In genomic region chr20:24628985-24629384, GRCh38 we compare ENCODE assay signal across 28 cellular contexts.
DNase-seq lines count a peak whose midpoint lies in the region; ATAC-seq and TF ChIP-seq lines count a peak whose summit lies in the region.
"Had no signal": no experiment of that assay in that cellular context is flagged by ENCODE, and none has a peak within 500 bp of the region (broad histone marks: within the 10 kb centered on the region; RNA-seq: fewer than 3 reads in every experiment).

No MANE protein-coding gene starts in this region.

- WGBS in transverse colon (ENCODE audit: low coverage in 1 of 2), 2 donors = 91% methylated on average over 6 of the region's 6 CpGs; no CpG with 5 or more reads in 1 of the 2 donors

- in situ Hi-C loops in ACHN (cut with HindIII; ENCODE audit: low pct_ligation_motif_present, low pct_unique_long_range_greater_than_20kb, low sequenced_read_pairs) = no loop called here
- in situ Hi-C loops in transverse colon (cut with MboI; ENCODE audit: low pct_ligation_motif_present in 1 of 4, low pct_unique_long_range_greater_than_20kb in 1 of 4, low sequenced_read_pairs in 3 of 4) = no loop called here

- H3K4me1 Mint-ChIP-seq in neural progenitor cell = peaks cover 29% of the 10 kb centered on the region

- H3K4me3 ChIP-seq in right atrium auricular region = no peak overlapping the region
- no peak overlapping the region for H3K4me3 ChIP-seq in neural progenitor cell
- no peak overlapping the region for H3K4me3 ChIP-seq in transverse colon
- H3K4me3 ChIP-seq: colonic mucosa, esophagus muscularis mucosa, heart right ventricle, SJCRH30, tibial artery had no signal

- H3K36me3 ChIP-seq in right atrium auricular region = no peaks in the 10 kb centered on the region
- peaks cover 4% of the 10 kb centered on the region for H3K36me3 ChIP-seq in neural progenitor cell
- H3K36me3 ChIP-seq in transverse colon = no peaks in the 10 kb centered on the region
- H3K36me3 ChIP-seq: colonic mucosa, esophagus muscularis mucosa, heart right ventricle, neutrophil, SJCRH30, tibial artery had no signal

- TF ChIP-seq CTCF in right atrium auricular region (IDR thresholded peaks at IDR 0.05) (no peak), neural progenitor cell (IDR thresholded peaks at IDR 0.05) (no peak), transverse colon (IDR thresholded peaks at IDR 0.05) (no peak)

- H3K36me3 Mint-ChIP-seq in neural progenitor cell = peaks cover 5% of the 10 kb centered on the region
- H3K36me3 Mint-ChIP-seq: activated naive CD4-positive, alpha-beta T cell treated with anti-CD3 and anti-CD28 coated beads, Interleukin-2, amount 10 ng/mL, durations not matched to agents 7 days and 5 days; CD4-positive, CD25-positive, alpha-beta regulatory T cell; T-cell had no signal

- ATAC-seq in Right ventricle myocardium superior (ENCODE audit: poor library complexity) = no peak
- ATAC-seq: effector memory CD8-positive, alpha-beta T cell; foreskin keratinocyte; Panc1; T-cell had no signal

- H3K27ac ChIP-seq in right atrium auricular region (no peak overlapping the region), neural progenitor cell (no peak overlapping the region), transverse colon (no peak overlapping the region)
- H3K27ac ChIP-seq: colonic mucosa, esophagus muscularis mucosa, foreskin keratinocyte, heart right ventricle, neutrophil, SJCRH30, tibial artery had no signal

- H3K79me2 ChIP-seq in neural progenitor cell (ENCODE audit: low read depth) = no peaks in the 10 kb centered on the region

- TF ChIP-seq POLR2A in transverse colon (IDR thresholded peaks at IDR 0.05) = no peak

- intact Hi-C loops in Right ventricle myocardium superior (cut with DNase I) (no loop called here), transverse colon (cut with DNase I; ENCODE audit: low total_unique reads) (no loop called here)

- H2AFZ ChIP-seq in neural progenitor cell (replicated peaks) = no peak overlapping the region

- peak overlapping the region; percentile 10 for H3K27ac Mint-ChIP-seq in neural progenitor cell
- H3K27ac Mint-ChIP-seq: effector memory CD8-positive, alpha-beta T cell; stimulated activated naive CD8-positive, alpha-beta T cell treated with anti-CD3 and anti-CD28 coated beads, Interleukin-15, Interleukin-2, amounts not matched to agents 100 ng/mL and 50 ng/mL, for 24 hours; T-cell had no signal

- peaks cover 4% of the 10 kb centered on the region for H3F3A ChIP-seq in neural progenitor cell (ENCODE audit: low read depth)

- peaks cover 5% of the 10 kb centered on the region for H3K27me3 Mint-ChIP-seq in neural progenitor cell (ENCODE audit: insufficient read depth, low read depth)
- H3K27me3 Mint-ChIP-seq: activated naive CD4-positive, alpha-beta T cell treated with anti-CD3 and anti-CD28 coated beads, Interleukin-2, amount 10 ng/mL, durations not matched to agents 7 days and 5 days; CD4-positive, CD25-positive, alpha-beta regulatory T cell; stimulated activated naive CD8-positive, alpha-beta T cell treated with anti-CD3 and anti-CD28 coated beads, Interleukin-15, Interleukin-2, amounts not matched to agents 100 ng/mL and 50 ng/mL, for 24 hours; T-cell had no signal

- peaks cover 0 to 21% of the 10 kb centered on the region in 2 donors for H3K4me1 ChIP-seq in right atrium auricular region
- peaks cover 5% of the 10 kb centered on the region for H3K4me1 ChIP-seq in neural progenitor cell
- no peaks in the 10 kb centered on the region for H3K4me1 ChIP-seq in transverse colon
- H3K4me1 ChIP-seq: colonic mucosa, foreskin keratinocyte, tibial artery had no signal

- H3K9me3 Mint-ChIP-seq in neural progenitor cell = peaks cover 10% of the 10 kb centered on the region
- H3K9me3 Mint-ChIP-seq: activated naive CD4-positive, alpha-beta T cell treated with anti-CD3 and anti-CD28 coated beads, Interleukin-2, amount 10 ng/mL, durations not matched to agents 7 days and 5 days; CD4-positive, CD25-positive, alpha-beta regulatory T cell; effector memory CD8-positive, alpha-beta T cell; stimulated activated naive CD8-positive, alpha-beta T cell treated with anti-CD3 and anti-CD28 coated beads, Interleukin-15, Interleukin-2, amounts not matched to agents 100 ng/mL and 50 ng/mL, for 24 hours; T-cell had no signal

- DNase-seq in right atrium auricular region (ENCODE audit: low spot score) (peak; percentile 55), Right ventricle myocardium superior (no peak), cerebellar cortex (ENCODE audit: low spot score) (peak; percentile 50), neural progenitor cell (ENCODE audit: low spot score) (no peak), NCI-H1436 treated with DMSO at 0.1 percent for 48 hours (lab: John Stamatoyannopoulos, UW) (no peak), ACHN (no peak), transverse colon (no peak)
- DNase-seq: activated CD4-positive, alpha-beta T cell treated with anti-CD3 and anti-CD28 coated beads for 1 hour; activated naive CD4-positive, alpha-beta T cell treated with anti-CD3 and anti-CD28 coated beads, Interleukin-2, amount 10 ng/mL, durations not matched to agents 7 days and 5 days; activated T-cell treated with anti-CD3 and anti-CD28 coated beads, Interleukin-2, amount 50 U/mL, for 48 hours; amygdala; CD4-positive, CD25-positive, alpha-beta regulatory T cell; colonic mucosa; effector memory CD8-positive, alpha-beta T cell; foreskin keratinocyte; HCEC 1CT; heart right ventricle; mammary epithelial cell; NCI-H1092 treated with DMSO at 0.1 percent for 48 hours; NCI-H187 treated with DMSO at 0.1 percent for 48 hours; NK-92 treated with Interleukin-12 subunit alpha and Interleukin-12 subunit beta, amount 100 ng/mL, for 24 hours; T-cell; tibial artery had no signal

- no peak overlapping the region for H3K4me2 ChIP-seq in neural progenitor cell

- H4K20me1 ChIP-seq in neural progenitor cell (ENCODE audit: low read depth) = no peaks in the 10 kb centered on the region

- no peak overlapping the region for H3K9ac ChIP-seq in neural progenitor cell

- H3K27me3 ChIP-seq in right atrium auricular region (no peaks in the 10 kb centered on the region), neural progenitor cell (no peaks in the 10 kb centered on the region), transverse colon (no peaks in the 10 kb centered on the region)
- H3K27me3 ChIP-seq: colonic mucosa, esophagus muscularis mucosa, foreskin keratinocyte, heart right ventricle, SJCRH30, tibial artery had no signal

- H3K9me3 ChIP-seq in right atrium auricular region (no peaks in the 10 kb centered on the region), neural progenitor cell (ENCODE audit: low read depth) (no peaks in the 10 kb centered on the region), transverse colon (no peaks in the 10 kb centered on the region)
- H3K9me3 ChIP-seq: colonic mucosa, esophagus muscularis mucosa, heart right ventricle, neutrophil, SJCRH30, tibial artery had no signal

- no peak overlapping the region for H3K4me3 Mint-ChIP-seq in neural progenitor cell
- H3K4me3 Mint-ChIP-seq: activated naive CD4-positive, alpha-beta T cell treated with anti-CD3 and anti-CD28 coated beads, Interleukin-2, amount 10 ng/mL, durations not matched to agents 7 days and 5 days; CD4-positive, CD25-positive, alpha-beta regulatory T cell; effector memory CD8-positive, alpha-beta T cell; stimulated activated naive CD8-positive, alpha-beta T cell treated with anti-CD3 and anti-CD28 coated beads, Interleukin-15, Interleukin-2, amounts not matched to agents 100 ng/mL and 50 ng/mL, for 24 hours; T-cell had no signal

- TF ChIP-seq EP300 in transverse colon (IDR thresholded peaks at IDR 0.05; ENCODE audit: low read depth) = no peak

Comparison
In these comparisons a context has a peak if more than half of its experiments do, and no peak if none do; other contexts are left out.
1. DNase-seq: peak in right atrium auricular region (single experiment) and cerebellar cortex (single experiment); none in Right ventricle myocardium superior (single experiment), neural progenitor cell (single experiment), NCI-H1436 treated with DMSO at 0.1 percent for 48 hours (single experiment), ACHN (single experiment) and transverse colon (single experiment).